ENCODE assay signal across 1 cellular context in genomic region chr2:231037202-231037730, GRCh38.
TF ChIP-seq lines count a peak whose summit lies in the region.

Gene C2orf72 (plus strand): TSS chr2:231037523. CDS start chr2:231037566, 43 bp downstream.

TF ChIP-seq in HepG2, 621 proteins besides CTCF, POLR2A, EP300 and RAD21 (continued from another document and continues in another):
- no peak for TF ChIP-seq JARID2 (CRISPR knock-in tag; IDR thresholded peaks at IDR 0.05; ENCODE audit: insufficient replicate concordance)
- TF ChIP-seq, protein P1, sequence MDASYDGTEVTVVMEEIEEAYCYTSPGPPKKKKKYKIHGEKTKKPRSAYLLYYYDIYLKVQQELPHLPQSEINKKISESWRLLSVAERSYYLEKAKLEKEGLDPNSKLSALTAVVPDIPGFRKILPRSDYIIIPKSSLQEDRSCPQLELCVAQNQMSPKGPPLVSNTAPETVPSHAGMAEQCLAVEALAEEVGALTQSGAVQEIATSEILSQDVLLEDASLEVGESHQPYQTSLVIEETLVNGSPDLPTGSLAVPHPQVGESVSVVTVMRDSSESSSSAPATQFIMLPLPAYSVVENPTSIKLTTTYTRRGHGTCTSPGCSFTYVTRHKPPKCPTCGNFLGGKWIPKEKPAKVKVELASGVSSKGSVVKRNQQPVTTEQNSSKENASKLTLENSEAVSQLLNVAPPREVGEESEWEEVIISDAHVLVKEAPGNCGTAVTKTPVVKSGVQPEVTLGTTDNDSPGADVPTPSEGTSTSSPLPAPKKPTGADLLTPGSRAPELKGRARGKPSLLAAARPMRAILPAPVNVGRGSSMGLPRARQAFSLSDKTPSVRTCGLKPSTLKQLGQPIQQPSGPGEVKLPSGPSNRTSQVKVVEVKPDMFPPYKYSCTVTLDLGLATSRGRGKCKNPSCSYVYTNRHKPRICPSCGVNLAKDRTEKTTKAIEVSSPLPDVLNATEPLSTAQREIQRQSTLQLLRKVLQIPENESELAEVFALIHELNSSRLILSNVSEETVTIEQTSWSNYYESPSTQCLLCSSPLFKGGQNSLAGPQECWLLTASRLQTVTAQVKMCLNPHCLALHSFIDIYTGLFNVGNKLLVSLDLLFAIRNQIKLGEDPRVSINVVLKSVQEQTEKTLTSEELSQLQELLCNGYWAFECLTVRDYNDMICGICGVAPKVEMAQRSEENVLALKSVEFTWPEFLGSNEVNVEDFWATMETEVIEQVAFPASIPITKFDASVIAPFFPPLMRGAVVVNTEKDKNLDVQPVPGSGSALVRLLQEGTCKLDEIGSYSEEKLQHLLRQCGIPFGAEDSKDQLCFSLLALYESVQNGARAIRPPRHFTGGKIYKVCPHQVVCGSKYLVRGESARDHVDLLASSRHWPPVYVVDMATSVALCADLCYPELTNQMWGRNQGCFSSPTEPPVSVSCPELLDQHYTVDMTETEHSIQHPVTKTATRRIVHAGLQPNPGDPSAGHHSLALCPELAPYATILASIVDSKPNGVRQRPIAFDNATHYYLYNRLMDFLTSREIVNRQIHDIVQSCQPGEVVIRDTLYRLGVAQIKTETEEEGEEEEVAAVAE (CRISPR knock-in tag; IDR thresholded peaks at IDR 0.05; ENCODE audit: borderline replicate concordance): no peak
- TF ChIP-seq PBX3 (CRISPR knock-in tag; IDR thresholded peaks at IDR 0.05; ENCODE audit: borderline replicate concordance): peak; percentile 70; the same call in 1 of the 2 replicates
- peak; percentile 79 for TF ChIP-seq MAZ (IDR thresholded peaks at IDR 0.05; ENCODE audit: borderline replicate concordance, low read depth, low read length)
- peak; percentile 54; the same call in 1 of the 2 replicates for TF ChIP-seq MAZ (CRISPR knock-in tag; IDR thresholded peaks at IDR 0.05; ENCODE audit: low read depth)
- TF ChIP-seq CENPX (CRISPR knock-in tag; IDR thresholded peaks at IDR 0.05): no peak
- no peak for TF ChIP-seq ARHGAP35 (CRISPR knock-in tag; IDR thresholded peaks at IDR 0.05; ENCODE audit: borderline replicate concordance)
- TF ChIP-seq SRSF1 (optimal IDR thresholded peaks at IDR 0.05; ENCODE audit: low read depth, low read length): peak; percentile 93
- TF ChIP-seq MTA1 (CRISPR knock-in tag; IDR thresholded peaks at IDR 0.05; ENCODE audit: borderline replicate concordance): no peak
- TF ChIP-seq, protein P2, sequence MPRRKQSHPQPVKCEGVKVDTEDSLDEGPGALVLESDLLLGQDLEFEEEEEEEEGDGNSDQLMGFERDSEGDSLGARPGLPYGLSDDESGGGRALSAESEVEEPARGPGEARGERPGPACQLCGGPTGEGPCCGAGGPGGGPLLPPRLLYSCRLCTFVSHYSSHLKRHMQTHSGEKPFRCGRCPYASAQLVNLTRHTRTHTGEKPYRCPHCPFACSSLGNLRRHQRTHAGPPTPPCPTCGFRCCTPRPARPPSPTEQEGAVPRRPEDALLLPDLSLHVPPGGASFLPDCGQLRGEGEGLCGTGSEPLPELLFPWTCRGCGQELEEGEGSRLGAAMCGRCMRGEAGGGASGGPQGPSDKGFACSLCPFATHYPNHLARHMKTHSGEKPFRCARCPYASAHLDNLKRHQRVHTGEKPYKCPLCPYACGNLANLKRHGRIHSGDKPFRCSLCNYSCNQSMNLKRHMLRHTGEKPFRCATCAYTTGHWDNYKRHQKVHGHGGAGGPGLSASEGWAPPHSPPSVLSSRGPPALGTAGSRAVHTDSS (CRISPR knock-in tag; conservative IDR thresholded peaks at IDR 0.05): no peak
- TF ChIP-seq, protein P3, sequence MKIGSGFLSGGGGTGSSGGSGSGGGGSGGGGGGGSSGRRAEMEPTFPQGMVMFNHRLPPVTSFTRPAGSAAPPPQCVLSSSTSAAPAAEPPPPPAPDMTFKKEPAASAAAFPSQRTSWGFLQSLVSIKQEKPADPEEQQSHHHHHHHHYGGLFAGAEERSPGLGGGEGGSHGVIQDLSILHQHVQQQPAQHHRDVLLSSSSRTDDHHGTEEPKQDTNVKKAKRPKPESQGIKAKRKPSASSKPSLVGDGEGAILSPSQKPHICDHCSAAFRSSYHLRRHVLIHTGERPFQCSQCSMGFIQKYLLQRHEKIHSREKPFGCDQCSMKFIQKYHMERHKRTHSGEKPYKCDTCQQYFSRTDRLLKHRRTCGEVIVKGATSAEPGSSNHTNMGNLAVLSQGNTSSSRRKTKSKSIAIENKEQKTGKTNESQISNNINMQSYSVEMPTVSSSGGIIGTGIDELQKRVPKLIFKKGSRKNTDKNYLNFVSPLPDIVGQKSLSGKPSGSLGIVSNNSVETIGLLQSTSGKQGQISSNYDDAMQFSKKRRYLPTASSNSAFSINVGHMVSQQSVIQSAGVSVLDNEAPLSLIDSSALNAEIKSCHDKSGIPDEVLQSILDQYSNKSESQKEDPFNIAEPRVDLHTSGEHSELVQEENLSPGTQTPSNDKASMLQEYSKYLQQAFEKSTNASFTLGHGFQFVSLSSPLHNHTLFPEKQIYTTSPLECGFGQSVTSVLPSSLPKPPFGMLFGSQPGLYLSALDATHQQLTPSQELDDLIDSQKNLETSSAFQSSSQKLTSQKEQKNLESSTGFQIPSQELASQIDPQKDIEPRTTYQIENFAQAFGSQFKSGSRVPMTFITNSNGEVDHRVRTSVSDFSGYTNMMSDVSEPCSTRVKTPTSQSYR (CRISPR knock-in tag; IDR thresholded peaks at IDR 0.05; ENCODE audit: borderline replicate concordance): no peak
- TF ChIP-seq KDM5B (CRISPR knock-in tag; IDR thresholded peaks at IDR 0.05; ENCODE audit: borderline replicate concordance): peak; percentile 60; the same call in 1 of the 2 replicates
- no peak for TF ChIP-seq ZNF234 (CRISPR knock-in tag; conservative IDR thresholded peaks at IDR 0.05)
- no peak for TF ChIP-seq ZNF282 (IDR thresholded peaks at IDR 0.05; ENCODE audit: partially characterized antibody)
- TF ChIP-seq ZNF547 (CRISPR knock-in tag; IDR thresholded peaks at IDR 0.05): no peak
- no peak for TF ChIP-seq TARDBP (CRISPR knock-in tag; IDR thresholded peaks at IDR 0.05)
- TF ChIP-seq ELF4 (CRISPR knock-in tag; IDR thresholded peaks at IDR 0.05; ENCODE audit: borderline replicate concordance): no peak
- TF ChIP-seq ZMAT3 (CRISPR knock-in tag; conservative IDR thresholded peaks at IDR 0.05): no peak
- no peak for TF ChIP-seq U2AF2 (IDR thresholded peaks at IDR 0.05; ENCODE audit: low read depth, low read length)
- TF ChIP-seq ZNF407 (CRISPR knock-in tag; IDR thresholded peaks at IDR 0.05; ENCODE audit: not compliant biosample characterization): no peak
- TF ChIP-seq, protein P4, sequence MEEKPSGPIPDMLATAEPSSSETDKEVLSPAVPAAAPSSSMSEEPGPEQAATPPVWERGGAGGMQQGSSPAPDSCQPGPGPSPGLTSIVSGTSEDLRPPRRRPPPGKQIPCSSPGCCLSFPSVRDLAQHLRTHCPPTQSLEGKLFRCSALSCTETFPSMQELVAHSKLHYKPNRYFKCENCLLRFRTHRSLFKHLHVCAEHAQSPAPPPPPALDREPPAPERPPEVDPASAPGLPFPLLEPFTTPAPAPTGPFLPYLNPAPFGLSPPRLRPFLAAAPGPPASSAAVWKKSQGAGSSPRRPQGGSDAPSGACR (CRISPR knock-in tag; IDR thresholded peaks at IDR 0.05): no peak
- TF ChIP-seq ZNF180 (CRISPR knock-in tag; IDR thresholded peaks at IDR 0.05; ENCODE audit: borderline replicate concordance, low read depth): no peak
- TF ChIP-seq ATF3 (CRISPR knock-in tag; IDR thresholded peaks at IDR 0.05): no peak
- TF ChIP-seq HDAC2 (CRISPR knock-in tag; IDR thresholded peaks at IDR 0.05): no peak; the same call in 1 of the 2 replicates
- TF ChIP-seq, protein P5, sequence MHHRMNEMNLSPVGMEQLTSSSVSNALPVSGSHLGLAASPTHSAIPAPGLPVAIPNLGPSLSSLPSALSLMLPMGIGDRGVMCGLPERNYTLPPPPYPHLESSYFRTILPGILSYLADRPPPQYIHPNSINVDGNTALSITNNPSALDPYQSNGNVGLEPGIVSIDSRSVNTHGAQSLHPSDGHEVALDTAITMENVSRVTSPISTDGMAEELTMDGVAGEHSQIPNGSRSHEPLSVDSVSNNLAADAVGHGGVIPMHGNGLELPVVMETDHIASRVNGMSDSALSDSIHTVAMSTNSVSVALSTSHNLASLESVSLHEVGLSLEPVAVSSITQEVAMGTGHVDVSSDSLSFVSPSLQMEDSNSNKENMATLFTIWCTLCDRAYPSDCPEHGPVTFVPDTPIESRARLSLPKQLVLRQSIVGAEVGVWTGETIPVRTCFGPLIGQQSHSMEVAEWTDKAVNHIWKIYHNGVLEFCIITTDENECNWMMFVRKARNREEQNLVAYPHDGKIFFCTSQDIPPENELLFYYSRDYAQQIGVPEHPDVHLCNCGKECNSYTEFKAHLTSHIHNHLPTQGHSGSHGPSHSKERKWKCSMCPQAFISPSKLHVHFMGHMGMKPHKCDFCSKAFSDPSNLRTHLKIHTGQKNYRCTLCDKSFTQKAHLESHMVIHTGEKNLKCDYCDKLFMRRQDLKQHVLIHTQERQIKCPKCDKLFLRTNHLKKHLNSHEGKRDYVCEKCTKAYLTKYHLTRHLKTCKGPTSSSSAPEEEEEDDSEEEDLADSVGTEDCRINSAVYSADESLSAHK (CRISPR knock-in tag; IDR thresholded peaks at IDR 0.05; ENCODE audit: borderline replicate concordance): no peak
- no peak for TF ChIP-seq TSC22D2 (CRISPR knock-in tag; IDR thresholded peaks at IDR 0.05; ENCODE audit: borderline replicate concordance)
- TF ChIP-seq, protein P6, sequence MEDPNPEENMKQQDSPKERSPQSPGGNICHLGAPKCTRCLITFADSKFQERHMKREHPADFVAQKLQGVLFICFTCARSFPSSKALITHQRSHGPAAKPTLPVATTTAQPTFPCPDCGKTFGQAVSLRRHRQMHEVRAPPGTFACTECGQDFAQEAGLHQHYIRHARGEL (CRISPR knock-in tag; IDR thresholded peaks at IDR 0.05): no peak
- TF ChIP-seq ZNF788 (CRISPR knock-in tag; IDR thresholded peaks at IDR 0.05; ENCODE audit: borderline replicate concordance): no peak; the same call in 1 of the 2 replicates
- TF ChIP-seq, protein P7, sequence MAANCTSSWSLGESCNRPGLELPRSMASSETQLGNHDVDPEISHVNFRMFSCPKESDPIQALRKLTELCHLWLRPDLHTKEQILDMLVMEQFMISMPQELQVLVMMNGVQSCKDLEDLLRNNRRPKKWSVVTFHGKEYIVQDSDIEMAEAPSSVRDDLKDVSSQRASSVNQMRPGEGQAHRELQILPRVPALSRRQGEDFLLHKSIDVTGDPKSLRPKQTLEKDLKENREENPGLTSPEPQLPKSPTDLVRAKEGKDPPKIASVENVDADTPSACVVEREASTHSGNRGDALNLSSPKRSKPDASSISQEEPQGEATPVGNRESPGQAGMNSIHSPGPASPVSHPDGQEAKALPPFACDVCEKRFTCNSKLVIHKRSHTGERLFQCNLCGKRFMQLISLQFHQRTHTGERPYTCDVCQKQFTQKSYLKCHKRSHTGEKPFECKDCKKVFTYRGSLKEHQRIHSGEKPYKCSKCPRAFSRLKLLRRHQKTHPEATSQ (CRISPR knock-in tag; IDR thresholded peaks at IDR 0.05; ENCODE audit: borderline replicate concordance): no peak
- no peak for TF ChIP-seq WIZ (CRISPR knock-in tag; IDR thresholded peaks at IDR 0.05)
- TF ChIP-seq NR2F1 (CRISPR knock-in tag; IDR thresholded peaks at IDR 0.05): no peak
- no peak for TF ChIP-seq ZNF17 (CRISPR knock-in tag; IDR thresholded peaks at IDR 0.05)
